ENCODE assay signal across 6 cellular contexts in genomic region chr9:137606005-137606601, GRCh38. TPM values are rescaled to one million over a fixed set of nuclear protein-coding genes. Genes with fewer than 3 reads are reported as not detected.
DNase-seq lines count a peak whose midpoint lies in the region; TF ChIP-seq lines count a peak whose summit lies in the region.

No MANE protein-coding gene starts in this region.

- peaks cover 27% of the 10 kb centered on the region for H3K4me1 ChIP-seq in Loucy (ENCODE audit: insufficient read depth, low read length, poor library complexity, severe bottlenecking)
- H3K4me1 ChIP-seq in skeletal muscle tissue (ENCODE audit: control insufficient read depth in 3 of 3, insufficient read depth in 3 of 3, low read length in 3 of 3), result peaks cover 13 to 29% (median 19%) of the 10 kb centered on the region in 3 donors

- H3K36me3 ChIP-seq in Loucy (ENCODE audit: insufficient read depth, low read length) (no peaks in the 10 kb centered on the region), skeletal muscle tissue (ENCODE audit: control insufficient read depth in 3 of 3, insufficient read depth in 3 of 3, low read length in 3 of 3) (peaks cover 0 to 3% (median 0%) of the 10 kb centered on the region in 3 donors)

- H3K27ac ChIP-seq in epithelial cell of prostate (peak overlapping the region; percentile 88), skeletal muscle tissue (ENCODE audit: low read depth, low read length) (peak overlapping the region; percentile 36)

- H3K4me3 ChIP-seq in Loucy (ENCODE audit: low read length, poor library complexity, severe bottlenecking) (peak overlapping the region; percentile 85), skeletal muscle tissue (ENCODE audit: low read length in 3 of 3) (peak overlapping the region; percentile 59 to 79 (median 76))

- H3K79me2 ChIP-seq in Loucy (ENCODE audit: insufficient read depth, low read length), result peaks cover 17% of the 10 kb centered on the region

- H2AFZ ChIP-seq in Loucy (ENCODE audit: low read length), result peak overlapping the region; percentile 81; the same call in 1 of the 2 replicates

- no peaks in the 10 kb centered on the region for H3K27me3 ChIP-seq in Loucy (ENCODE audit: insufficient read depth, low read length, poor library complexity, severe bottlenecking)
- H3K27me3 ChIP-seq in skeletal muscle tissue (ENCODE audit: control insufficient read depth in 3 of 3, insufficient read depth in 3 of 3, low read length in 3 of 3), result no peaks in the 10 kb centered on the region

- no peak for TF ChIP-seq CTCF in Loucy (conservative IDR thresholded peaks at IDR 0.05; ENCODE audit: low read length)

- 0 out of 2 replicates have a peak, but pooled peaks cover 2% of the 10 kb centered on the region for H3F3A ChIP-seq in Loucy (ENCODE audit: low read depth)

- H4K20me1 ChIP-seq in Loucy (ENCODE audit: insufficient read depth, low read length, poor library complexity, severe bottlenecking), result peaks cover 15% of the 10 kb centered on the region

- H3K4me2 ChIP-seq in Loucy (ENCODE audit: low read depth, low read length, poor library complexity, severe bottlenecking), result peak overlapping the region; percentile 94

- H3K9ac ChIP-seq in Loucy (ENCODE audit: low read depth, low read length, poor library complexity, severe bottlenecking) (peak overlapping the region; percentile 75), skeletal muscle tissue (ENCODE audit: low read depth in 1 of 3, low read length in 3 of 3) (peak overlapping the region; percentile 54 to 87 (median 70))

- H3K9me3 ChIP-seq in Loucy (ENCODE audit: insufficient read depth, low read depth, low read length), result no peaks in the 10 kb centered on the region
- H3K9me3 ChIP-seq in skeletal muscle tissue (ENCODE audit: control insufficient read depth in 3 of 3, low read length in 3 of 3), result no peaks in the 10 kb centered on the region

- DNase-seq in NCI-H1105 (lab: John Stamatoyannopoulos, UW) (peak; percentile 22), NCI-H1105 treated with DMSO at 0.1 percent for 48 hours (lab: John Stamatoyannopoulos, UW) (no peak), epithelial cell of prostate (ENCODE audit: low read depth, low spot score) (no peak), NCI-H187 treated with DMSO at 0.1 percent for 48 hours (lab: John Stamatoyannopoulos, UW) (no peak)

- H3K9me2 ChIP-seq in Loucy (replicated peaks; ENCODE audit: low read depth, low read length), result no peaks in the 10 kb centered on the region

RNA-seq across cellular contexts. Expression of gene ARRDC1, which starts 0.6 kb away (rescaled TPM):
- 14.6 TPM for total RNA-seq in skeletal muscle tissue

RNA-seq across cellular contexts. Expression of gene EHMT1, which starts 12.7 kb away (rescaled TPM):
- total RNA-seq in skeletal muscle tissue, result 43.3 TPM

RNA-seq across cellular contexts. Expression of gene ZMYND19, which starts 15.8 kb away (rescaled TPM):
- total RNA-seq in skeletal muscle tissue, result 13.0 TPM

RNA-seq across cellular contexts. Expression of gene DPH7, which starts 27.4 kb away (rescaled TPM):
- total RNA-seq in skeletal muscle tissue, result 13.0 TPM

RNA-seq across cellular contexts. Expression of gene MRPL41, which starts 54.4 kb away (rescaled TPM):
- total RNA-seq in skeletal muscle tissue, result 32.9 TPM
